In genomic region chr7:121530251-121531174, GRCh38 we compare ENCODE assay signal across 8 cellular contexts.
A peak's percentile ranks its signal among the peaks of the same experiment; 100 is the strongest.
DNase-seq lines count a peak whose midpoint lies in the region; ATAC-seq and TF ChIP-seq lines count a peak whose summit lies in the region.

No MANE protein-coding gene starts in this region.

- no peak for TF ChIP-seq CTCF in tibial nerve (IDR thresholded peaks at IDR 0.05)

- TF ChIP-seq EP300 in Ishikawa (IDR thresholded peaks at IDR 0.05; ENCODE audit: borderline replicate concordance) = peak; percentile 54; the same call in 1 of the 2 replicates
- no peak for TF ChIP-seq EP300 in tibial nerve (IDR thresholded peaks at IDR 0.05)

- peak overlapping the region in 1 of 4 donors; percentile 37 for H3K27ac ChIP-seq in tibial nerve

- no peak overlapping the region for H3K4me3 ChIP-seq in tibial nerve

- DNase-seq in GM03348 (ENCODE audit: low spot score) = peak; percentile 58
- peak; percentile 50 to 64 for DNase-seq in activated T-cell treated with anti-CD3 and anti-CD28 coated beads, Interleukin-2, amount 50 U/mL, for 48 hours
- DNase-seq in hepatic stellate cell (ENCODE audit: low spot score) = peak; percentile 42
- DNase-seq in stimulated activated CD8-positive, alpha-beta memory T cell treated with anti-CD3 and anti-CD28 coated beads, Interleukin-15, amount 100 ng/mL, for 4 hours (ENCODE audit: low read depth in 2 of 2) = peak; percentile 23 to 45
- no peak for DNase-seq in posterior cingulate gyrus
- DNase-seq in tibial nerve (ENCODE audit: low spot score in 2 of 2) = no peak

- TF ChIP-seq RAD21 in Ishikawa (IDR thresholded peaks at IDR 0.05; ENCODE audit: low read depth) = no peak

- TF ChIP-seq POLR2A in tibial nerve (IDR thresholded peaks at IDR 0.05) = no peak

- peak; percentile 100 for ATAC-seq in GM21717 (IDR thresholded peaks at IDR 0.05; ENCODE audit: unreplicated experiment)

- H3K36me3 ChIP-seq in tibial nerve = no peaks in the 10 kb centered on the region

- H3K4me1 ChIP-seq in tibial nerve = peaks cover 0 to 13% (median 3%) of the 10 kb centered on the region in 4 donors

- H3K27me3 ChIP-seq in tibial nerve = no peaks in the 10 kb centered on the region

- 29% methylated on average over 4 of the region's 4 CpGs for WGBS in tibial nerve, 2 donors

- intact Hi-C loops in posterior cingulate gyrus (cut with DNase I) = no loop called here

- H3K9me3 ChIP-seq in tibial nerve = no peaks in the 10 kb centered on the region

TF ChIP-seq in Ishikawa, 13 proteins besides CTCF, POLR2A, EP300 and RAD21:
- TF ChIP-seq CEBPB (IDR thresholded peaks at IDR 0.05) (no peak), CREB1 (IDR thresholded peaks at IDR 0.05; ENCODE audit: low read depth) (no peak), FOXM1 (IDR thresholded peaks at IDR 0.05; ENCODE audit: borderline replicate concordance, low read depth) (no peak), EGR1 (IDR thresholded peaks at IDR 0.05) (no peak), TEAD4 (IDR thresholded peaks at IDR 0.05) (peak; percentile 45; the same call in 1 of the 2 replicates), REST (IDR thresholded peaks at IDR 0.05; ENCODE audit: low read depth) (no peak), TAF1 (IDR thresholded peaks at IDR 0.05; ENCODE audit: low read depth) (no peak), TCF12 (IDR thresholded peaks at IDR 0.05; ENCODE audit: low read depth) (peak; percentile 62), NFIC (IDR thresholded peaks at IDR 0.05) (peak; percentile 59), ZBTB7A (IDR thresholded peaks at IDR 0.05; ENCODE audit: low read depth) (no peak), YY1 (IDR thresholded peaks at IDR 0.05; ENCODE audit: low read depth) (no peak)
- TF ChIP-seq, protein P1, sequence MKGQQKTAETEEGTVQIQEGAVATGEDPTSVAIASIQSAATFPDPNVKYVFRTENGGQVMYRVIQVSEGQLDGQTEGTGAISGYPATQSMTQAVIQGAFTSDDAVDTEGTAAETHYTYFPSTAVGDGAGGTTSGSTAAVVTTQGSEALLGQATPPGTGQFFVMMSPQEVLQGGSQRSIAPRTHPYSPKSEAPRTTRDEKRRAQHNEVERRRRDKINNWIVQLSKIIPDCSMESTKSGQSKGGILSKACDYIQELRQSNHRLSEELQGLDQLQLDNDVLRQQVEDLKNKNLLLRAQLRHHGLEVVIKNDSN (IDR thresholded peaks at IDR 0.05) = no peak
- TF ChIP-seq, protein P2, sequence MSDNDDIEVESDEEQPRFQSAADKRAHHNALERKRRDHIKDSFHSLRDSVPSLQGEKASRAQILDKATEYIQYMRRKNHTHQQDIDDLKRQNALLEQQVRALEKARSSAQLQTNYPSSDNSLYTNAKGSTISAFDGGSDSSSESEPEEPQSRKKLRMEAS (IDR thresholded peaks at IDR 0.05) = no peak

Comparison
In these comparisons a context has a peak if more than half of its experiments do, and no peak if none do; other contexts are left out.
1. DNase-seq: peak in GM03348 (single experiment), activated T-cell treated with anti-CD3 and anti-CD28 coated beads, Interleukin-2, amount 50 U/mL, for 48 hours (2 of 2), hepatic stellate cell (single experiment) and stimulated activated CD8-positive, alpha-beta memory T cell treated with anti-CD3 and anti-CD28 coated beads, Interleukin-15, amount 100 ng/mL, for 4 hours (2 of 2); none in posterior cingulate gyrus (0 of 10) and tibial nerve (0 of 2).